In the genomic region with DNA sequence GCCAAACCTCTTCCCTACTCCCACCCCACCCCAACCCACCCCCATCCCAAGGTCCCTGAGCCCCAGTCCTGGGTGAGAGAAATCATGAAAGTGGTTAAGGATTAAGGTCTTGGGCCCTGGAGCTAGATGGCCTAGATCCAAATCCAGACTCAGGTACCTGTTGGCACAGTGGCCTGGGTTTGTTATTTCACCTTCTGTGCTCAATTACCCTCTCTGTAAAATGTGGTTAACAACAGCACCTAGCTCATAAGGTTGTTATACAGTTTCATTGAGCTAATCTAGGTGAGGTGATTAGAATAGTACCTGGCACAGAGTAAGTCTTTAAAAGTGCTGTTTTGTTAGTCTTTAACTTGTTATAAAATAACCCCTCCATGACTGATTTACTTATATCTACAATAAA, we compare ENCODE assay signal across 15 cellular contexts.
"Had no signal": no experiment of that assay in that cellular context is flagged by ENCODE, and none has a peak within 500 bp of the region (broad histone marks: within the 10 kb centered on the region; RNA-seq: fewer than 3 reads in every experiment).

No MANE protein-coding gene starts in this region.

- H3K27ac ChIP-seq: epithelial cell of prostate, foreskin keratinocyte had no signal

- H3K27me3 ChIP-seq: foreskin keratinocyte had no signal

- DNase-seq: effector memory CD4-positive, alpha-beta T cell; foreskin keratinocyte; immature natural killer cell; left cardiac atrium; left ventricle myocardium superior; mesenchymal stem cell; midbrain; naive B cell; posterior cingulate gyrus; small intestine; stimulated activated CD4-positive, alpha-beta T cell treated with anti-CD3 and anti-CD28 coated beads, Interleukin-2, amount 100 ng/mL, for 48 hours; stimulated activated naive CD4-positive, alpha-beta T cell treated with Interleukin-2 at 50 U/mL for 16 hours had no signal

- H3K4me3 ChIP-seq: lung had no signal

- ATAC-seq: foreskin keratinocyte, left cardiac atrium, left ventricle myocardium superior, right cardiac atrium had no signal
